Comparison of ENCODE assay signal across 17 cellular contexts in genomic region chr1:226985839-226986463, GRCh38. TPM values are rescaled to one million over a fixed set of nuclear protein-coding genes. Genes with fewer than 3 reads are reported as not detected.
A peak's percentile ranks its signal among the peaks of the same experiment; 100 is the strongest.
DNase-seq lines count a peak whose midpoint lies in the region; ATAC-seq, FAIRE-seq and TF ChIP-seq lines count a peak whose summit lies in the region.
"Had no signal": no experiment of that assay in that cellular context is flagged by ENCODE, and none has a peak within 500 bp of the region (broad histone marks: within the 10 kb centered on the region; RNA-seq: fewer than 3 reads in every experiment).

No MANE protein-coding gene starts in this region.

- H3K79me2 ChIP-seq in K562 (ENCODE audit: control insufficient read depth, insufficient read depth, low read length): no peaks in the 10 kb centered on the region

- H3K4me1 ChIP-seq in K562 (replicated peaks in 1 of 2; ENCODE audit: control insufficient read depth in 2 of 2, insufficient read depth in 2 of 2, low read length in 2 of 2) (peaks cover 15 to 55% of the 10 kb centered on the region in 2 experiments), heart right ventricle (peaks cover 19 to 88% (median 55%) of the 10 kb centered on the region in 9 donors), skeletal muscle tissue (ENCODE audit: control insufficient read depth in 3 of 3, insufficient read depth in 3 of 3, low read length in 3 of 3) (peaks cover 85 to 98% (median 96%) of the 10 kb centered on the region in 3 donors), thyroid gland (peaks cover 27 to 28% of the 10 kb centered on the region in 2 donors)

- no peaks in the 10 kb centered on the region for H3K9me1 ChIP-seq in K562 (ENCODE audit: control insufficient read depth, insufficient read depth, low read length)

- H2AFZ ChIP-seq in K562 (ENCODE audit: low read depth, low read length): no peak overlapping the region

- H3K27ac ChIP-seq in K562 (ENCODE audit: extremely low read depth, low read depth, low read length) (no peak overlapping the region), heart right ventricle (peak overlapping the region; percentile 50 to 86 (median 76)), skeletal muscle tissue (ENCODE audit: low read depth, low read length) (peak overlapping the region; percentile 64), thyroid gland (no peak overlapping the region)

- TF ChIP-seq CTCF in K562 (IDR thresholded peaks at IDR 0.05 in 2 of 3, conservative IDR thresholded peaks at IDR 0.05 in 1 of 3; ENCODE audit: insufficient read depth in 2 of 3, low read depth in 1 of 3, low read length in 3 of 3) (no peak), heart right ventricle (IDR thresholded peaks at IDR 0.05) (peak in 1 of 9 donors; percentile 8), thyroid gland (IDR thresholded peaks at IDR 0.05) (no peak)

- DNase-seq in ELF-1 (ENCODE audit: low read depth, low spot score) (peak; percentile 24), K562 (ENCODE audit: extremely low read depth in 1 of 4, low spot score in 3 of 4) (peak in 1 of 4 experiments; percentile 23), heart right ventricle (peak in 1 of 2 donors; percentile 48), thyroid gland (no peak), NCI-H1694 treated with DMSO at 0.1 percent for 48 hours (lab: John Stamatoyannopoulos, UW) (no peak)
- DNase-seq: activated gamma-delta T cell; COR-L47; effector memory CD4-positive, alpha-beta T cell; foreskin fibroblast; NCI-H1694; NCI-H510A had no signal

- H3K4me2 ChIP-seq in K562 (ENCODE audit: insufficient read depth, low read length): no peak overlapping the region

- no peaks in the 10 kb centered on the region for H4K20me1 ChIP-seq in K562 (replicated peaks; ENCODE audit: control insufficient read depth, insufficient read depth, low read length)

- H3K9me3 ChIP-seq in K562 (replicated peaks; ENCODE audit: control insufficient read depth, insufficient read depth, low read depth, low read length) (no peaks in the 10 kb centered on the region), heart right ventricle (no peaks in the 10 kb centered on the region), skeletal muscle tissue (ENCODE audit: control insufficient read depth in 3 of 3, low read length in 3 of 3) (no peaks in the 10 kb centered on the region), thyroid gland (no peaks in the 10 kb centered on the region)
- H3K9me3 ChIP-seq: neutrophil had no signal

- no peak overlapping the region for H3K4me3 ChIP-seq in K562
- H3K4me3 ChIP-seq in heart right ventricle: no peak overlapping the region
- no peak overlapping the region for H3K4me3 ChIP-seq in skeletal muscle tissue (ENCODE audit: low read length in 3 of 3)
- no peak overlapping the region for H3K4me3 ChIP-seq in thyroid gland (replicated peaks in 1 of 3)

- CTCF ChIA-PET in K562 (lab: Yijun Ruan, JAX; ENCODE audit: low intra/inter-chr PET ratio): no interaction called here

- intact Hi-C loops in K562 (cut with micrococcal nuclease) (no loop called here), heart right ventricle (cut with DNase I) (loop anchor here in 1 of 10 donors (5.0 kb wide), 1 partner anchor 74 kb away; no protein-coding TSS in a partner anchor), thyroid gland (cut with DNase I) (no loop called here)

- H3K27me3 ChIP-seq in K562 (ENCODE audit: control insufficient read depth in 2 of 2, insufficient read depth in 2 of 2, low read length in 2 of 2) (no peaks in the 10 kb centered on the region), heart right ventricle (no peaks in the 10 kb centered on the region), skeletal muscle tissue (ENCODE audit: control insufficient read depth in 3 of 3, insufficient read depth in 3 of 3, low read length in 3 of 3) (no peaks in the 10 kb centered on the region), thyroid gland (no peaks in the 10 kb centered on the region)
- H3K27me3 ChIP-seq: neutrophil had no signal

- no peak; the same call in 2 of the 3 replicates for ATAC-seq in K562
- peak in 7 of 8 donors; percentile 16 to 64 (median 37) for ATAC-seq in heart right ventricle
- no peak for ATAC-seq in HG02763 (IDR thresholded peaks at IDR 0.05; ENCODE audit: unreplicated experiment)
- ATAC-seq in GM18861 (IDR thresholded peaks at IDR 0.05; ENCODE audit: unreplicated experiment): no peak

- TF ChIP-seq EP300 in K562 (IDR thresholded peaks at IDR 0.05; ENCODE audit: low read length): no peak

- POLR2A ChIA-PET in K562 (lab: Yijun Ruan, JAX): interaction anchor here (0.7 kb wide), 1 partner anchor 341 kb away, joined by 3 read pairs; no protein-coding TSS in a partner anchor

- FAIRE-seq in K562 (lab: Jason Lieb, UNC): no peak
- FAIRE-seq: astrocyte, TTC549 had no signal

- BruUV-seq in K562 (replicated peaks; lab: Mats Ljungman, UMichigan): no TSS peak

- H3K36me3 ChIP-seq in K562 (ENCODE audit: control insufficient read depth, insufficient read depth, low read length) (peaks cover 48% of the 10 kb centered on the region), heart right ventricle (peaks cover 0 to 75% (median 11%) of the 10 kb centered on the region in 9 donors), skeletal muscle tissue (ENCODE audit: control insufficient read depth in 3 of 3, insufficient read depth in 3 of 3, low read length in 3 of 3) (peaks cover 56 to 66% (median 57%) of the 10 kb centered on the region in 3 donors), thyroid gland (peaks cover 0 to 5% of the 10 kb centered on the region in 2 donors)

- 75% methylated on average over 25 of the region's 25 CpGs for WGBS in K562 (ENCODE audit: insufficient coverage, low coverage, missing lambda C conversion rate)
- 67% methylated on average over 25 of the region's 25 CpGs for WGBS in heart right ventricle, 2 donors
- 95% methylated on average over 22 to 25 of the region's 25 CpGs for WGBS in thyroid gland, 2 donors

- H3K9ac ChIP-seq in K562 (ENCODE audit: insufficient read depth in 1 of 2, low read depth in 2 of 2, low read length in 2 of 2) (peak overlapping the region in 1 of 2 experiments; percentile 55; a peak in 2 of 4 replicates), skeletal muscle tissue (ENCODE audit: low read depth in 1 of 3, low read length in 3 of 3) (peak overlapping the region in 2 of 3 donors; percentile 10 to 68)

- TF ChIP-seq POLR2A in K562 (conservative IDR thresholded peaks at IDR 0.05) (0 out of 2 replicates have a peak, but pooled peaks have one; percentile 48), thyroid gland (IDR thresholded peaks at IDR 0.05) (no peak)

- in situ Hi-C loops in K562 (cut with MboI): no loop called here

- TF ChIP-seq RAD21 in K562 (CRISPR knock-in tag; conservative IDR thresholded peaks at IDR 0.05 in 1 of 2, IDR thresholded peaks at IDR 0.05 in 1 of 2): no peak

TF ChIP-seq in K562, 482 proteins besides CTCF, POLR2A, EP300 and RAD21 (continues in another document):
- TF ChIP-seq DPF2 (IDR thresholded peaks at IDR 0.05): no peak
- no peak for TF ChIP-seq ZNF830 (CRISPR knock-in tag; IDR thresholded peaks at IDR 0.05)
- no peak for TF ChIP-seq ZNF146 (CRISPR knock-in tag; IDR thresholded peaks at IDR 0.05; ENCODE audit: unreplicated experiment)
- no peak; the same call in 1 of the 2 replicates for TF ChIP-seq POLR2AphosphoS2 (IDR thresholded peaks at IDR 0.05; ENCODE audit: low read length)
- TF ChIP-seq MYNN (IDR thresholded peaks at IDR 0.05): peak; percentile 35; the same call in 1 of the 2 replicates
- TF ChIP-seq MYNN (CRISPR knock-in tag; IDR thresholded peaks at IDR 0.05): no peak
- no peak for TF ChIP-seq RHOXF2B (CRISPR knock-in tag; conservative IDR thresholded peaks at IDR 0.05)
- TF ChIP-seq HMGN3 (IDR thresholded peaks at IDR 0.05; ENCODE audit: borderline replicate concordance, extremely low read depth, insufficient read length, low read depth, low read length): peak; percentile 47
- TF ChIP-seq TAF15 (IDR thresholded peaks at IDR 0.05; ENCODE audit: low read depth, low read length): no peak
- TF ChIP-seq CREB1 (IDR thresholded peaks at IDR 0.05): peak; percentile 24; the same call in 1 of the 2 replicates
- TF ChIP-seq CREB1 (CRISPR knock-in tag; IDR thresholded peaks at IDR 0.05): no peak
- TF ChIP-seq FOXM1 (IDR thresholded peaks at IDR 0.05; ENCODE audit: low read depth): no peak
- TF ChIP-seq FOXM1 (CRISPR knock-in tag; IDR thresholded peaks at IDR 0.05; ENCODE audit: low read depth): no peak
- peak; percentile 36; the same call in 1 of the 2 replicates for TF ChIP-seq MBD2 (IDR thresholded peaks at IDR 0.05; ENCODE audit: borderline replicate concordance, low read depth)
- peak; percentile 78 for TF ChIP-seq RBM22 (IDR thresholded peaks at IDR 0.05; ENCODE audit: low read depth, low read length, poor library complexity, severe bottlenecking)
- TF ChIP-seq POLR2B (IDR thresholded peaks at IDR 0.05; ENCODE audit: low read depth, partially characterized antibody): peak; percentile 34
- 0 out of 2 replicates have a peak, but pooled peaks have one; percentile 12 for TF ChIP-seq POLR2AphosphoS5 (IDR thresholded peaks at IDR 0.05; ENCODE audit: control insufficient read depth, insufficient read depth, low read depth, low read length)

RNA-seq across cellular contexts. Expression of gene COQ8A, which starts 45.9 kb away (rescaled TPM):
- total RNA-seq in K562 (2011; cell fraction: chromatin; rRNA removed; ENCODE audit: low replicate concordance): 36.8 and 53.6 TPM in 2 replicates
- 34.5 and 34.7 TPM in 2 replicates for total RNA-seq in K562 (2011; cell fraction: nucleolus; rRNA removed)
- 35.6 and 48.2 TPM in 2 replicates for total RNA-seq in K562 (2011; cell fraction: nucleoplasm; rRNA removed)
- total RNA-seq in K562 (2014; rRNA removed): 40.1 and 45.0 TPM in 2 replicates
- 18.4 and 18.6 TPM in 2 replicates for total RNA-seq in K562 (2014; rRNA removed; fragmentation: Illumina TruSeq; extraction: Trizol)
- 20.5 and 20.7 TPM in 2 replicates for total RNA-seq in K562 (2015; rRNA removed; fragmentation: Illumina TruSeq; extraction: Trizol)
- 44.3 and 54.3 TPM in 2 replicates for total RNA-seq in K562 (2021)
- 38.4 and 40.1 TPM in 2 replicates for polyA plus RNA-seq in K562 (2011; rRNA removed)
- polyA plus RNA-seq in K562 (2011; cell fraction: cytosol; rRNA removed): 36.3 and 44.9 TPM in 2 replicates
- 78.8 and 89.1 TPM in 2 replicates for polyA plus RNA-seq in K562 (2011; cell fraction: nucleus; rRNA removed)
- polyA plus RNA-seq in K562 (2012): 27.1 and 42.6 TPM in 2 replicates
- 32.4 and 42.5 TPM in 2 replicates for polyA plus RNA-seq in K562 (2014; fragmentation: Illumina TruSeq; extraction: Trizol)
- polyA plus RNA-seq in K562 (2014; fragmentation: Nextera tagmentation; extraction: Ambion mirVana): 1 to 10 TPM; 2.6 to 4.1 TPM
- 38.0 and 45.7 TPM in 2 replicates for polyA plus RNA-seq in K562 (2014; rRNA removed)
- polyA minus RNA-seq in K562 (2011; rRNA and poly(A)+ RNA removed): 18.9 and 22.0 TPM in 2 replicates
- polyA minus RNA-seq in K562 (2011; cell fraction: cytosol; rRNA and poly(A)+ RNA removed): 18.2 and 22.0 TPM in 2 replicates
- polyA minus RNA-seq in K562 (2011; cell fraction: nucleus; rRNA and poly(A)+ RNA removed): 18.6 and 21.1 TPM in 2 replicates
- 100 to 1,000 TPM; 167 to 495 (median 266) TPM for total RNA-seq in heart right ventricle
- 100 to 1,000 TPM; 136 to 242 TPM for polyA plus RNA-seq in heart right ventricle
- total RNA-seq in skeletal muscle tissue: 64.7 TPM
- 10 to 100 TPM; 25.1 to 35.9 (median 30.1) TPM for total RNA-seq in thyroid gland

Comparison
In these comparisons a context has a peak if more than half of its experiments do, and no peak if none do; other contexts are left out.
1. ATAC-seq: peak in heart right ventricle (7 of 8); none in K562 (single experiment), HG02763 (single experiment) and GM18861 (single experiment).
2. H3K27ac ChIP-seq: peak in heart right ventricle (10 of 10) and skeletal muscle tissue (single experiment); none in K562 (single experiment) and thyroid gland (0 of 3).